In the genomic region with DNA sequence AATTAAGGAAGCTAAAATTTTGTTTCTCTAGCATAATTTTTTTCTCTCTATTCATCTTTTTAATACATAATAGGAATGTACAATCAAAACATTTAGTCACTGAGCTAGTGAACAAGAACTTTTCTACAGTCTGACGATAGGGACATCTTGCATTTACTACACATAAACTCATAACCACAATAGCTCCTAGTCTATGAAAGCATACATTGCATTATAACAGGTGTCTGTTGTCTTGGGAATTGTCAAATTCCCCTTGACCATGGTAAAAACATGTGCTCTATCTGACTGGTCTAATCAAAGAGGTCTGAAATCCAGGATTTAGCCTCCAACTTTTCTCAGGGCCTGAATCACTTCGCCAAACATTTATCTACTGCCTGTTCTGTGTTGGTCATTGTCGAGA, we compare ENCODE assay signal across 22 cellular contexts.
"Had no signal": no experiment of that assay in that cellular context is flagged by ENCODE, and none has a peak within 500 bp of the region (broad histone marks: within the 10 kb centered on the region; RNA-seq: fewer than 3 reads in every experiment).

No MANE protein-coding gene starts in this region.

- H3K4me3 ChIP-seq: dorsolateral prefrontal cortex, heart right ventricle, lower lobe of right lung, ovary, psoas muscle, sigmoid colon, skin epidermis, thoracic aorta, tibial nerve, upper lobe of left lung had no signal

- ATAC-seq: heart right ventricle; left ventricle myocardium superior; lower lobe of right lung; naive thymus-derived CD8-positive, alpha-beta T cell; psoas muscle; right cardiac atrium; stimulated activated naive B cell treated with anti-CD40 and anti-IgM and Interleukin-4, amounts not matched to agents 10 μg/mL and 1 μg/mL and 100 μg/mL, for 72 hours had no signal

- H3K27ac ChIP-seq: dorsolateral prefrontal cortex, heart right ventricle, lower lobe of right lung, ovary, psoas muscle, sigmoid colon, skin epidermis, thoracic aorta, tibial nerve, upper lobe of left lung had no signal

- H3K27me3 ChIP-seq: ovary, sigmoid colon, tibial nerve, upper lobe of left lung had no signal

- H3K4me1 ChIP-seq: lower lobe of right lung, psoas muscle, sigmoid colon, tibial nerve, upper lobe of left lung had no signal

- H3K9me3 ChIP-seq: heart right ventricle, lower lobe of right lung, ovary, psoas muscle, sigmoid colon, thoracic aorta, tibial nerve, upper lobe of left lung had no signal

- DNase-seq: dorsolateral prefrontal cortex; effector CD4-positive, alpha-beta T cell; foreskin melanocyte; glutamatergic neuron; heart right ventricle; left ventricle myocardium superior; lower lobe of right lung; naive thymus-derived CD8-positive, alpha-beta T cell; nephron progenitor cell; nucleus accumbens; ovary; posterior cingulate gyrus; psoas muscle; right cardiac atrium; sigmoid colon; stimulated activated CD4-positive, alpha-beta T cell treated with anti-CD3 and anti-CD28 coated beads, Interleukin-15, amount 100 ng/mL, for 24 hours; stimulated activated CD4-positive, alpha-beta T cell treated with anti-CD3 and anti-CD28 coated beads, Interleukin-2, amount 100 ng/mL, for 48 hours; stimulated activated naive B cell treated with anti-CD40 and anti-IgM and Interleukin-4, amounts not matched to agents 10 μg/mL and 1 μg/mL and 100 μg/mL, for 72 hours; upper lobe of left lung had no signal

- H3K36me3 ChIP-seq: heart right ventricle, lower lobe of right lung, ovary, sigmoid colon, thoracic aorta, tibial nerve, upper lobe of left lung had no signal
